Comparison of ENCODE assay signal across 8 cellular contexts in the genomic region with DNA sequence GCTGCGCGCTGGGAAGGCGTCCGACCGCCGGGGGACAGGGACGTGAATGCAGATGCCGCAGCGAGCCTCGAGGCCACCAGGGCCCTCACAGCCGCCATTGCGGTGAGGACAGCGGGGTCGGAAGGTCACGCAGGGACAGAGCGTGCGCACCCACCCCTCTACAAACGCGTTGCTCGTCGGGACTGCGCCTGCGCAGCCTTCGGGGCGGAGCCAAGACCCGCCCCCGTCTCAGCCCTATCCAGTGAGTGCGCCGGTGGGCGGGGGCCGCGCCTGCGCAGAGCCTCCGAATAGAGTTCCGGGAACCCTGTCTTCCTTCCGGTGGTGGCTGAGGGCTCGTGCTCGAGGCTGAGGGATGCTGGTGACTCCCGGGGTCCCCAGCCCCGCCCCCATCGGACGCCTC.
DNase-seq lines count a peak whose midpoint lies in the region; ATAC-seq, FAIRE-seq and TF ChIP-seq lines count a peak whose summit lies in the region.
"Not testable (repeated sequence)": the region's sequence is repeated elsewhere in the genome, so short reads cannot be mapped to it uniquely, and the experiment has no call there.

No MANE protein-coding gene starts in this region.

- not testable (repeated sequence) for H3K27me3 ChIP-seq in bronchial epithelial cell (ENCODE audit: control insufficient read depth, insufficient read depth, low read length); iPS-15b (ENCODE audit: control insufficient read depth, insufficient read depth, low read length); psoas muscle (ENCODE audit: insufficient read depth in 3 of 3, low read length in 2 of 3)

- H3K4me1 Mint-ChIP-seq in HFFc6 (ENCODE audit: low read depth); stimulated activated naive CD8-positive, alpha-beta T cell treated with anti-CD3 and anti-CD28 coated beads, Interleukin-15, Interleukin-2, amounts not matched to agents 100 ng/mL and 50 ng/mL, for 24 hours (ENCODE audit: low read depth): not testable (repeated sequence)

- not testable (repeated sequence) for TF ChIP-seq CTCF in HFFc6 (IDR thresholded peaks at IDR 0.05); bronchial epithelial cell (IDR thresholded peaks at IDR 0.05; ENCODE audit: insufficient read depth, low read length, severe bottlenecking); psoas muscle (IDR thresholded peaks at IDR 0.05)

- not testable (repeated sequence) for FAIRE-seq in bronchial epithelial cell (lab: Jason Lieb, UNC)

- peak overlapping the region; percentile 74 for H3K27ac ChIP-seq in psoas muscle

- TF ChIP-seq POLR2A in GM15510 (IDR thresholded peaks at IDR 0.05; ENCODE audit: borderline replicate concordance, extremely low read depth, insufficient read length) = peak; percentile 30

- not testable (repeated sequence) for H3K36me3 Mint-ChIP-seq in HFFc6 (ENCODE audit: low read depth); stimulated activated naive CD8-positive, alpha-beta T cell treated with anti-CD3 and anti-CD28 coated beads, Interleukin-15, Interleukin-2, amounts not matched to agents 100 ng/mL and 50 ng/mL, for 24 hours (ENCODE audit: low read depth)

- not testable (repeated sequence) for H3K27me3 Mint-ChIP-seq in HFFc6 (ENCODE audit: insufficient read depth); stimulated activated naive CD8-positive, alpha-beta T cell treated with anti-CD3 and anti-CD28 coated beads, Interleukin-15, Interleukin-2, amounts not matched to agents 100 ng/mL and 50 ng/mL, for 24 hours

- intact Hi-C loops in psoas muscle (cut with DNase I) = not testable (repeated sequence)

- not testable (repeated sequence) for H3K4me1 ChIP-seq in iPS-15b (ENCODE audit: control insufficient read depth, insufficient read depth, low read length); psoas muscle

- H3K9ac ChIP-seq in iPS-15b (ENCODE audit: low read depth, low read length) = not testable (repeated sequence)

- not testable (repeated sequence) for H3K9me3 Mint-ChIP-seq in HFFc6; stimulated activated naive CD8-positive, alpha-beta T cell treated with anti-CD3 and anti-CD28 coated beads, Interleukin-15, Interleukin-2, amounts not matched to agents 100 ng/mL and 50 ng/mL, for 24 hours

- H3K27ac Mint-ChIP-seq in HFFc6; stimulated activated naive CD8-positive, alpha-beta T cell treated with anti-CD3 and anti-CD28 coated beads, Interleukin-15, Interleukin-2, amounts not matched to agents 100 ng/mL and 50 ng/mL, for 24 hours: not testable (repeated sequence)

- WGBS in psoas muscle, 3 donors = 0 to 1% (median 0%) methylated on average over 4 to 36 of the region's 42 CpGs

- H3K9me3 ChIP-seq in iPS-15b (ENCODE audit: control insufficient read depth, insufficient read depth, low read length); psoas muscle: not testable (repeated sequence)

- H3K4me3 ChIP-seq in bronchial epithelial cell (ENCODE audit: low read depth, low read length) (peak overlapping the region; percentile 43), iPS-15b (ENCODE audit: low read depth, low read length) (peak overlapping the region; percentile 22), psoas muscle (peak overlapping the region; percentile 66)

- peak overlapping the region; percentile 53; the same call in 1 of the 2 replicates for H3K4me3 Mint-ChIP-seq in HFFc6
- H3K4me3 Mint-ChIP-seq in stimulated activated naive CD8-positive, alpha-beta T cell treated with anti-CD3 and anti-CD28 coated beads, Interleukin-15, Interleukin-2, amounts not matched to agents 100 ng/mL and 50 ng/mL, for 24 hours = peak overlapping the region; percentile 63

- not testable (repeated sequence) for H3K36me3 ChIP-seq in bronchial epithelial cell (ENCODE audit: control insufficient read depth, insufficient read depth, low read length); iPS-15b (ENCODE audit: control insufficient read depth, insufficient read depth, low read length); psoas muscle (ENCODE audit: insufficient read depth in 1 of 2, low read depth in 1 of 2)

- in situ Hi-C loops in KBM-7 (cut with MboI; ENCODE audit: low pct_unique_long_range_greater_than_20kb, low sequenced_read_pairs) = not testable (repeated sequence)

- peak; percentile 84 for DNase-seq in HFFc6
- peak; percentile 72 for DNase-seq in KBM-7
- peak; percentile 97 for DNase-seq in activated CD4-positive, alpha-beta T cell treated with anti-CD3 and anti-CD28 coated beads, Interleukin-2, amount 50 U/mL, for 4 hours
- DNase-seq in bronchial epithelial cell (ENCODE audit: low read depth) = peak; percentile 60
- peak; percentile 98 to 99 for DNase-seq in psoas muscle

- peak; percentile 89 to 91 (median 90) for ATAC-seq in psoas muscle

Comparison
In these comparisons a context has a peak if more than half of its experiments do, and no peak if none do; other contexts are left out.
1. Peak in every context shown above with its lines: DNase-seq, ATAC-seq, H3K4me3 ChIP-seq and H3K27ac ChIP-seq.